In the genomic region with DNA sequence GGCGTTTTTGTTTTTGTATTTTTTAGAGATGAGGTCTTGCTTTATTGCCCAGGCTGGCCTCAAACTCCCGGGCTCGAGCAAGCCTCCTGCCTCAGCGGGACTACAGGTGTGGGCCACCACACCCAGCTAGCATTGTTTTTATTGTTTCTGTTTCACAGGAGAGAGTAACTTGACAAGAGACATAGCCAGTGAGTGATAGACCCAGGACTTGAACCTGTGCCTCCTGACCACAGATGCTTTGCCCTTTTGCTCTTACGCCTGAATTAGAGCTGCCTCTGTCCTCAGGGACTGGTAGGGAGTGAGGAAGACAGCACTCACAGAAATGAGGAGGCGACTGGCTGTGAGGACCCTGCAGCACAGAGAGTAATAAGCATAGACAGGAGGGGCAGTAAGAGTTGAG, we compare ENCODE assay signal across 10 cellular contexts. TPM values are rescaled to one million over a fixed set of nuclear protein-coding genes. Genes with fewer than 3 reads are reported as not detected.
DNase-seq lines count a peak whose midpoint lies in the region; ATAC-seq and TF ChIP-seq lines count a peak whose summit lies in the region.
"Had no signal": no experiment of that assay in that cellular context is flagged by ENCODE, and none has a peak within 500 bp of the region (broad histone marks: within the 10 kb centered on the region; RNA-seq: fewer than 3 reads in every experiment).

No MANE protein-coding gene starts in this region.

- no peak for ATAC-seq in CD4-positive, CD25-positive, alpha-beta regulatory T cell (ENCODE audit: low read depth in 2 of 2)
- ATAC-seq: left lobe of liver had no signal

- H3K27ac ChIP-seq in CD4-positive, CD25-positive, alpha-beta regulatory T cell (ENCODE audit: insufficient read depth, low read length, poor library complexity, severe bottlenecking): peak overlapping the region; percentile 95
- H3K27ac ChIP-seq in KOPT-K1 (ENCODE audit: low read depth, low read length, poor library complexity, severe bottlenecking): peak overlapping the region; percentile 100
- H3K27ac ChIP-seq in angular gyrus (ENCODE audit: low read depth, low read length): peak overlapping the region; percentile 45
- H3K27ac ChIP-seq: KMS-11 had no signal

- H3K4me3 Mint-ChIP-seq in CD4-positive, CD25-positive, alpha-beta regulatory T cell: peak overlapping the region; percentile 90 to 99 (median 94)
- no peak overlapping the region for H3K4me3 Mint-ChIP-seq in nephron progenitor cell

- H3K9me3 ChIP-seq in CD4-positive, CD25-positive, alpha-beta regulatory T cell (ENCODE audit: control insufficient read depth in 2 of 2, low read length in 2 of 2): no peaks in the 10 kb centered on the region
- H3K9me3 ChIP-seq in KOPT-K1 (ENCODE audit: insufficient read depth, low read length, poor library complexity, severe bottlenecking): no peaks in the 10 kb centered on the region

- DNase-seq in CD4-positive, CD25-positive, alpha-beta regulatory T cell: peak in 1 of 3 donors; percentile 70
- DNase-seq in nephron progenitor cell (no peak), hippocampal formation (lab: John Stamatoyannopoulos, UW) (no peak), NCI-H1417 treated with DMSO at 0.1 percent for 48 hours (lab: John Stamatoyannopoulos, UW) (no peak), 8988T (no peak), T1000 (lab: John Stamatoyannopoulos, UW) (no peak)

- peak overlapping the region; percentile 100 for H3K4me3 ChIP-seq in CD4-positive, CD25-positive, alpha-beta regulatory T cell (ENCODE audit: low read depth, low read length)

- H3K36me3 ChIP-seq in CD4-positive, CD25-positive, alpha-beta regulatory T cell (ENCODE audit: control insufficient read depth, insufficient read depth, low read length): peaks cover 28% of the 10 kb centered on the region
- H3K36me3 ChIP-seq in KOPT-K1 (ENCODE audit: insufficient read depth, low read length): peaks cover 31% of the 10 kb centered on the region

- H3K36me3 Mint-ChIP-seq in CD4-positive, CD25-positive, alpha-beta regulatory T cell: peaks cover 52% of the 10 kb centered on the region
- no peaks in the 10 kb centered on the region for H3K36me3 Mint-ChIP-seq in nephron progenitor cell (ENCODE audit: low read depth)

- no peaks in the 10 kb centered on the region for H3K9me3 Mint-ChIP-seq in CD4-positive, CD25-positive, alpha-beta regulatory T cell
- no peaks in the 10 kb centered on the region for H3K9me3 Mint-ChIP-seq in nephron progenitor cell

- H3K4me1 ChIP-seq in CD4-positive, CD25-positive, alpha-beta regulatory T cell (ENCODE audit: control insufficient read depth, insufficient read depth, low read length, poor library complexity, severe bottlenecking): peaks cover 92% of the 10 kb centered on the region

- H3K27ac Mint-ChIP-seq in CD4-positive, CD25-positive, alpha-beta regulatory T cell: peak overlapping the region; percentile 97 to 99 (median 98)
- peak overlapping the region; percentile 87 for H3K27ac Mint-ChIP-seq in nephron progenitor cell

- peaks cover 7 to 74% (median 42%) of the 10 kb centered on the region in 4 donors for H3K4me1 Mint-ChIP-seq in CD4-positive, CD25-positive, alpha-beta regulatory T cell
- peaks cover 77% of the 10 kb centered on the region for H3K4me1 Mint-ChIP-seq in nephron progenitor cell

- H3K27me3 Mint-ChIP-seq in CD4-positive, CD25-positive, alpha-beta regulatory T cell: no peaks in the 10 kb centered on the region
- H3K27me3 Mint-ChIP-seq in nephron progenitor cell (ENCODE audit: low read depth, poor library complexity): peaks cover 2% of the 10 kb centered on the region

- no peak for TF ChIP-seq CTCF in nephron progenitor cell (IDR thresholded peaks at IDR 0.05)

- H3K27me3 ChIP-seq in CD4-positive, CD25-positive, alpha-beta regulatory T cell (ENCODE audit: control insufficient read depth, insufficient read depth, low read length): no peaks in the 10 kb centered on the region

RNA-seq across cellular contexts. Expression of gene EVL, which starts 2.3 kb away (rescaled TPM):
- total RNA-seq in CD4-positive, CD25-positive, alpha-beta regulatory T cell: 1,219 TPM
- polyA plus RNA-seq in CD4-positive, CD25-positive, alpha-beta regulatory T cell: 100 to 1,000 TPM; 118 to 141 (median 136) TPM

Comparison
In these comparisons a context has a peak if more than half of its experiments do, and no peak if none do; other contexts are left out.
1. H3K27ac ChIP-seq: peak in every context shown above with its lines; median percentile 100 in KOPT-K1; 95 in CD4-positive, CD25-positive, alpha-beta regulatory T cell; 45 in angular gyrus.